Comparison of ENCODE assay signal across 1 cellular context in the genomic region with DNA sequence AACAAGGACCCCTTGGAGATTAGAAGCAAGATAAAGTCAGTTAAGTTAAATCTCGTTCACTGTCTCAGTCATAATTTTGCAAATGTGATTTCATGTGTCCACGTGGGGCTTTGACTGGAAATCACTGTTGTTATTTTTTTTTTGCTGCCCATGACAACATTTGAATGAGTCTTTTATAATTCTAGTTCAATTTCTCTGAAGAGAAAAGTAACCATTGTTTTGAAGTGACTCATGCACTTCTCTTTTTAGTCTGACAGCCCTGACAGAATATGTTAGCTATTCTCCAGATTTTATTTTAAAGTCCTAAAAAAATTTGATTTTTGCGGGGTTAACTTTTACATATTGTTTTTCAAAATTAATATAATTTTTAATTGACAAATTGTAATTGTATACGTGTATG.
A peak's percentile ranks its signal among the peaks of the same experiment; 100 is the strongest.
TF ChIP-seq lines count a peak whose summit lies in the region.

No MANE protein-coding gene starts in this region.

TF ChIP-seq in IMR-90, 13 proteins besides CTCF, POLR2A, EP300 and RAD21:
- TF ChIP-seq MXI1 (IDR thresholded peaks at IDR 0.05; ENCODE audit: borderline replicate concordance, low read depth, low read length) (0 out of 2 replicates have a peak, but pooled peaks have one; percentile 28), CHD1 (IDR thresholded peaks at IDR 0.05; ENCODE audit: low read depth, low read length) (no peak), SMC3 (IDR thresholded peaks at IDR 0.05; ENCODE audit: low read depth, low read length) (no peak), RFX5 (IDR thresholded peaks at IDR 0.05; ENCODE audit: low read depth, low read length) (no peak), FOS (IDR thresholded peaks at IDR 0.05; ENCODE audit: low read depth, low read length) (no peak), RCOR1 (IDR thresholded peaks at IDR 0.05; ENCODE audit: insufficient replicate concordance, low read length) (no peak), CEBPB (IDR thresholded peaks at IDR 0.05; ENCODE audit: low read depth, low read length) (no peak), BHLHE40 (IDR thresholded peaks at IDR 0.05; ENCODE audit: low read depth, low read length) (no peak), NFE2L2 (IDR thresholded peaks at IDR 0.05; ENCODE audit: low read depth, low read length) (no peak), MAZ (IDR thresholded peaks at IDR 0.05; ENCODE audit: borderline replicate concordance, low read depth, low read length) (no peak), MAFK (IDR thresholded peaks at IDR 0.05; ENCODE audit: low read depth, low read length) (no peak)
- TF ChIP-seq, protein P1, sequence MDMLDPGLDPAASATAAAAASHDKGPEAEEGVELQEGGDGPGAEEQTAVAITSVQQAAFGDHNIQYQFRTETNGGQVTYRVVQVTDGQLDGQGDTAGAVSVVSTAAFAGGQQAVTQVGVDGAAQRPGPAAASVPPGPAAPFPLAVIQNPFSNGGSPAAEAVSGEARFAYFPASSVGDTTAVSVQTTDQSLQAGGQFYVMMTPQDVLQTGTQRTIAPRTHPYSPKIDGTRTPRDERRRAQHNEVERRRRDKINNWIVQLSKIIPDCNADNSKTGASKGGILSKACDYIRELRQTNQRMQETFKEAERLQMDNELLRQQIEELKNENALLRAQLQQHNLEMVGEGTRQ (IDR thresholded peaks at IDR 0.05; ENCODE audit: low read depth, low read length), result peak; percentile 60; the same call in 1 of the 2 replicates
- TF ChIP-seq, protein P2, sequence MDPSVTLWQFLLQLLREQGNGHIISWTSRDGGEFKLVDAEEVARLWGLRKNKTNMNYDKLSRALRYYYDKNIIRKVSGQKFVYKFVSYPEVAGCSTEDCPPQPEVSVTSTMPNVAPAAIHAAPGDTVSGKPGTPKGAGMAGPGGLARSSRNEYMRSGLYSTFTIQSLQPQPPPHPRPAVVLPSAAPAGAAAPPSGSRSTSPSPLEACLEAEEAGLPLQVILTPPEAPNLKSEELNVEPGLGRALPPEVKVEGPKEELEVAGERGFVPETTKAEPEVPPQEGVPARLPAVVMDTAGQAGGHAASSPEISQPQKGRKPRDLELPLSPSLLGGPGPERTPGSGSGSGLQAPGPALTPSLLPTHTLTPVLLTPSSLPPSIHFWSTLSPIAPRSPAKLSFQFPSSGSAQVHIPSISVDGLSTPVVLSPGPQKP (IDR thresholded peaks at IDR 0.05; ENCODE audit: borderline replicate concordance, low read depth, low read length), result no peak
